ENCODE assay signal across 8 cellular contexts in genomic region chr10:17454801-17455520, GRCh38. TPM values are rescaled to one million over a fixed set of nuclear protein-coding genes. Genes with fewer than 3 reads are reported as not detected.
DNase-seq lines count a peak whose midpoint lies in the region; ATAC-seq, FAIRE-seq and TF ChIP-seq lines count a peak whose summit lies in the region.

No MANE protein-coding gene starts in this region.

- H3K36me3 Mint-ChIP-seq in T-cell, result no peaks in the 10 kb centered on the region
- peaks cover under 1% of the 10 kb centered on the region for H3K36me3 Mint-ChIP-seq in glutamatergic neuron (ENCODE audit: unreplicated experiment)
- no peaks in the 10 kb centered on the region for H3K36me3 Mint-ChIP-seq in stimulated activated naive CD8-positive, alpha-beta T cell treated with anti-CD3 and anti-CD28 coated beads, Interleukin-15, Interleukin-2, amounts not matched to agents 100 ng/mL and 50 ng/mL, for 24 hours (ENCODE audit: low read depth)

- TF ChIP-seq POLR2A in GM12892 (IDR thresholded peaks at IDR 0.05; ENCODE audit: low read depth, low read length), result no peak

- CTCF ChIA-PET in SK-N-SH (lab: Yijun Ruan, JAX) (interaction anchor here (0.6 to 1.7 kb wide), 4 partner anchors 11 to 103 kb away, joined by 3 to 4 read pairs (median 4); no protein-coding TSS in a partner anchor), T-cell (lab: Charles Lee) (interaction anchor here (0.5 to 0.8 kb wide), 3 partner anchors 18 to 153 kb away, joined by 3 to 4 read pairs (median 4); no protein-coding TSS in a partner anchor)

- ATAC-seq in SK-N-SH treated with all-trans-retinoic acid at 6 μM for 48 hours (no peak), T-cell (replicated peaks in 1 of 4) (no peak)

- POLR2A ChIA-PET in SK-N-SH (lab: Yijun Ruan, JAX) (no interaction called here), T-cell (lab: Charles Lee) (no interaction called here)

- no peaks in the 10 kb centered on the region for H4K20me1 ChIP-seq in SK-N-SH (ENCODE audit: insufficient read depth)

- no peak for TF ChIP-seq RAD21 in SK-N-SH (IDR thresholded peaks at IDR 0.05; ENCODE audit: low read length)

- H3K4me3 ChIP-seq in SK-N-SH (ENCODE audit: low read depth in 2 of 2, low read length in 1 of 2), result peak overlapping the region; percentile 51 to 56

- H3K4me1 Mint-ChIP-seq in T-cell (peaks cover 9 to 26% (median 18%) of the 10 kb centered on the region in 3 donors), glutamatergic neuron (ENCODE audit: low read depth, unreplicated experiment) (no peaks in the 10 kb centered on the region)
- peaks cover 21% of the 10 kb centered on the region for H3K4me1 Mint-ChIP-seq in stimulated activated naive CD8-positive, alpha-beta T cell treated with anti-CD3 and anti-CD28 coated beads, Interleukin-15, Interleukin-2, amounts not matched to agents 100 ng/mL and 50 ng/mL, for 24 hours (ENCODE audit: low read depth)

- no peaks in the 10 kb centered on the region for H3K9me3 ChIP-seq in SK-N-SH

- no peaks in the 10 kb centered on the region for H3K9me3 Mint-ChIP-seq in T-cell
- peaks cover 4% of the 10 kb centered on the region for H3K9me3 Mint-ChIP-seq in glutamatergic neuron (ENCODE audit: unreplicated experiment)
- H3K9me3 Mint-ChIP-seq in stimulated activated naive CD8-positive, alpha-beta T cell treated with anti-CD3 and anti-CD28 coated beads, Interleukin-15, Interleukin-2, amounts not matched to agents 100 ng/mL and 50 ng/mL, for 24 hours, result peaks cover 2% of the 10 kb centered on the region

- no peak overlapping the region for H3K27ac ChIP-seq in SK-N-SH (ENCODE audit: low read depth in 2 of 2, low read length in 1 of 2)

- TF ChIP-seq CTCF in SK-N-SH (IDR thresholded peaks at IDR 0.05), result no peak
- TF ChIP-seq CTCF in glutamatergic neuron (IDR thresholded peaks at IDR 0.05; ENCODE audit: partially characterized antibody, unreplicated experiment), result no peak

- H3K27me3 Mint-ChIP-seq in T-cell (peaks cover 3 to 5% of the 10 kb centered on the region in 2 donors), glutamatergic neuron (ENCODE audit: unreplicated experiment) (peaks cover 6% of the 10 kb centered on the region)
- peaks cover 55% of the 10 kb centered on the region for H3K27me3 Mint-ChIP-seq in stimulated activated naive CD8-positive, alpha-beta T cell treated with anti-CD3 and anti-CD28 coated beads, Interleukin-15, Interleukin-2, amounts not matched to agents 100 ng/mL and 50 ng/mL, for 24 hours

- no peaks in the 10 kb centered on the region for H3K79me2 ChIP-seq in SK-N-SH (ENCODE audit: insufficient read depth)

- H3K4me3 Mint-ChIP-seq in T-cell (peak overlapping the region; percentile 79 to 86 (median 82)), glutamatergic neuron (ENCODE audit: unreplicated experiment) (peak overlapping the region; percentile 81)
- H3K4me3 Mint-ChIP-seq in stimulated activated naive CD8-positive, alpha-beta T cell treated with anti-CD3 and anti-CD28 coated beads, Interleukin-15, Interleukin-2, amounts not matched to agents 100 ng/mL and 50 ng/mL, for 24 hours, result peak overlapping the region; percentile 74

- H3K9ac ChIP-seq in SK-N-SH, result no peak overlapping the region

- H3K4me1 ChIP-seq in SK-N-SH (ENCODE audit: control insufficient read depth in 1 of 2, insufficient read depth in 2 of 2, low read depth in 1 of 2, low read length in 1 of 2), result peaks cover 0 to 5% of the 10 kb centered on the region in 2 experiments; a peak in 2 of 4 replicates

- H3K4me2 ChIP-seq in SK-N-SH, result peak overlapping the region; percentile 78

- H3K27me3 ChIP-seq in SK-N-SH (ENCODE audit: insufficient read depth), result no peaks in the 10 kb centered on the region

- no peak overlapping the region for H2AFZ ChIP-seq in SK-N-SH (ENCODE audit: low read depth)

- peak overlapping the region in 1 of 2 donors; percentile 11 for H3K27ac Mint-ChIP-seq in T-cell
- no peak overlapping the region for H3K27ac Mint-ChIP-seq in glutamatergic neuron (ENCODE audit: unreplicated experiment)
- no peak overlapping the region for H3K27ac Mint-ChIP-seq in stimulated activated naive CD8-positive, alpha-beta T cell treated with anti-CD3 and anti-CD28 coated beads, Interleukin-15, Interleukin-2, amounts not matched to agents 100 ng/mL and 50 ng/mL, for 24 hours

- no peak for FAIRE-seq in GM12892 (lab: Jason Lieb, UNC)

- DNase-seq in SK-N-SH (peak; percentile 13), T-cell (no peak), glutamatergic neuron (no peak), GM12892 (ENCODE audit: insufficient read length) (no peak), H4 (ENCODE audit: low spot score) (no peak)
- no peak for DNase-seq in stimulated activated CD4-positive, alpha-beta T cell treated with anti-CD3 and anti-CD28 coated beads, Interleukin-12 subunit alpha, Interleukin-12 subunit beta, amount 100 ng/mL, for 4 hours

- H3K36me3 ChIP-seq in SK-N-SH (replicated peaks in 1 of 2; ENCODE audit: control insufficient read depth in 1 of 2, insufficient read depth in 2 of 2, low read length in 1 of 2), result no peaks in the 10 kb centered on the region

- no peaks in the 10 kb centered on the region for H3K9me2 ChIP-seq in SK-N-SH

- TF ChIP-seq EP300 in SK-N-SH (IDR thresholded peaks at IDR 0.05; ENCODE audit: borderline replicate concordance in 1 of 2, low read depth in 1 of 2, low read length in 1 of 2), result no peak

- peaks cover 5% of the 10 kb centered on the region for H3F3A ChIP-seq in SK-N-SH (replicated peaks; ENCODE audit: insufficient read depth)

- 62% methylated on average over 6 of the region's 6 CpGs for WGBS in SK-N-SH (ENCODE audit: low lambda C conversion rate)

TF ChIP-seq in SK-N-SH, 30 proteins besides CTCF, POLR2A, EP300 and RAD21:
- TF ChIP-seq TAF1 (IDR thresholded peaks at IDR 0.05; ENCODE audit: borderline replicate concordance, low read depth, low read length), result no peak
- no peak for TF ChIP-seq SIN3A (IDR thresholded peaks at IDR 0.05; ENCODE audit: borderline replicate concordance, low read depth, low read length)
- no peak for TF ChIP-seq RFX5 (IDR thresholded peaks at IDR 0.05; ENCODE audit: low read length)
- no peak for TF ChIP-seq ELF1 (IDR thresholded peaks at IDR 0.05)
- no peak for TF ChIP-seq GATA2 (CRISPR knock-in tag; IDR thresholded peaks at IDR 0.05)
- no peak for TF ChIP-seq RCOR1 (IDR thresholded peaks at IDR 0.05; ENCODE audit: low read length)
- no peak for TF ChIP-seq MXI1 (IDR thresholded peaks at IDR 0.05; ENCODE audit: low read depth, low read length)
- no peak for TF ChIP-seq FOSL2 (IDR thresholded peaks at IDR 0.05; ENCODE audit: borderline replicate concordance, low read depth)
- TF ChIP-seq JUND (IDR thresholded peaks at IDR 0.05), result no peak

TF ChIP-seq in SK-N-SH treated with all-trans-retinoic acid at 6 μM for 48 hours, 23 proteins besides CTCF, POLR2A, EP300 and RAD21 (continues in another document):
- TF ChIP-seq ESRRG (CRISPR knock-in tag; IDR thresholded peaks at IDR 0.05), result no peak
- TF ChIP-seq OSR1 (CRISPR knock-in tag; IDR thresholded peaks at IDR 0.05), result no peak
- no peak for TF ChIP-seq ZC3H10 (CRISPR knock-in tag; IDR thresholded peaks at IDR 0.05)
- TF ChIP-seq TOX (CRISPR knock-in tag; IDR thresholded peaks at IDR 0.05; ENCODE audit: borderline replicate concordance), result no peak
- no peak for TF ChIP-seq CREB5 (CRISPR knock-in tag; IDR thresholded peaks at IDR 0.05; ENCODE audit: low read depth)
- TF ChIP-seq POU6F1 (CRISPR knock-in tag; IDR thresholded peaks at IDR 0.05; ENCODE audit: borderline replicate concordance, low read depth), result no peak
- TF ChIP-seq ZFP3 (CRISPR knock-in tag; IDR thresholded peaks at IDR 0.05), result no peak
- TF ChIP-seq CSRNP3 (CRISPR knock-in tag; IDR thresholded peaks at IDR 0.05), result no peak
- TF ChIP-seq ARNTL (CRISPR knock-in tag; IDR thresholded peaks at IDR 0.05; ENCODE audit: borderline replicate concordance, low read depth), result no peak

RNA-seq across cellular contexts. Expression of gene ST8SIA6, which starts 0.6 kb away (rescaled TPM):
- 0.03 TPM in 1 of 2 replicates, not detected in the other for polyA plus RNA-seq in SK-N-SH (2012; rRNA removed)
- polyA plus RNA-seq in SK-N-SH (2012; cell fraction: cytosol; rRNA removed), result 0.03 TPM in 1 of 2 replicates, not detected in the other
- not detected in 2 replicates for polyA plus RNA-seq in SK-N-SH (2012; cell fraction: nucleus; rRNA removed)
- total RNA-seq in T-cell (1 to 10 TPM in 4 of 5 donors, under 1 TPM in 1; 0.95 to 4.0 (median 1.7) TPM), glutamatergic neuron (ENCODE audit: unreplicated experiment) (not detected)
- polyA plus RNA-seq in GM12892 (2012; ENCODE audit: missing spikeins), result not detected
- total RNA-seq in H4 (2014; rRNA removed; shearing (Covaris generic)), result 0.14 TPM in 1 of 2 replicates, not detected in the other
